Comparison of ENCODE assay signal across 8 cellular contexts in genomic region chr11:9461760-9462134, GRCh38. TPM values are rescaled to one million over a fixed set of nuclear protein-coding genes. Genes with fewer than 3 reads are reported as not detected.
A peak's percentile ranks its signal among the peaks of the same experiment; 100 is the strongest.
DNase-seq lines count a peak whose midpoint lies in the region; ATAC-seq and TF ChIP-seq lines count a peak whose summit lies in the region.

No MANE protein-coding gene starts in this region.

- H3K4me1 ChIP-seq in DOHH2 (ENCODE audit: control insufficient read depth, low read length) (peaks cover 22% of the 10 kb centered on the region), Karpas-422 (ENCODE audit: low read length) (peaks cover 27% of the 10 kb centered on the region), ascending aorta (peaks cover 5 to 21% of the 10 kb centered on the region in 2 donors), stomach (peaks cover 13 to 33% (median 25%) of the 10 kb centered on the region in 4 donors)

- WGBS in stomach, 5 donors, result 0 to 1% (median 0%) methylated on average over 10 of the region's 10 CpGs

- peaks cover 22% of the 10 kb centered on the region for H3K36me3 ChIP-seq in DOHH2 (ENCODE audit: control insufficient read depth, low read length)
- H3K36me3 ChIP-seq in Karpas-422 (ENCODE audit: insufficient read depth, low read length), result no peaks in the 10 kb centered on the region
- no peaks in the 10 kb centered on the region for H3K36me3 ChIP-seq in ascending aorta
- peaks cover 0 to 4% (median 0%) of the 10 kb centered on the region in 4 donors for H3K36me3 ChIP-seq in stomach

- peak overlapping the region; percentile 83 for H3K9ac ChIP-seq in Karpas-422 (ENCODE audit: low read length)

- H3K4me3 ChIP-seq in DOHH2 (ENCODE audit: low read length), result peak overlapping the region; percentile 80
- peak overlapping the region; percentile 65 for H3K4me3 ChIP-seq in Karpas-422 (ENCODE audit: low read length)
- peak overlapping the region; percentile 81 to 89 for H3K4me3 ChIP-seq in ascending aorta
- peak overlapping the region; percentile 53 to 93 (median 65) for H3K4me3 ChIP-seq in stomach

- H3K27ac ChIP-seq in DOHH2 (ENCODE audit: low read depth, low read length) (peak overlapping the region; percentile 98), Karpas-422 (ENCODE audit: low read length) (peak overlapping the region; percentile 92), ascending aorta (peak overlapping the region; percentile 96 to 99), stomach (peak overlapping the region in 4 of 5 donors; percentile 99 to 100 (median 100))

- H3K9me2 ChIP-seq in DOHH2 (replicated peaks; ENCODE audit: control insufficient read depth, low read length) (no peaks in the 10 kb centered on the region), Karpas-422 (replicated peaks; ENCODE audit: insufficient read depth, low read length) (no peaks in the 10 kb centered on the region)

- TF ChIP-seq POLR2A in stomach (IDR thresholded peaks at IDR 0.05), result no peak

- intact Hi-C loops in ascending aorta (cut with DNase I), result loop anchor here (2.0 to 5.0 kb wide), 4 partner anchors 77 to 194 kb away; partner anchors contain the start of genes DENND5A, IPO7 and WEE1
- intact Hi-C loops in stomach (cut with DNase I; ENCODE audit: low total_unique reads), result no loop called here

- TF ChIP-seq CTCF in DOHH2 (IDR thresholded peaks at IDR 0.05; ENCODE audit: low read depth, low read length, poor library complexity, severe bottlenecking) (no peak), ascending aorta (IDR thresholded peaks at IDR 0.05) (no peak), stomach (IDR thresholded peaks at IDR 0.05) (no peak)

- H3K27me3 ChIP-seq in DOHH2 (ENCODE audit: control insufficient read depth, low read length), result no peaks in the 10 kb centered on the region
- H3K27me3 ChIP-seq in Karpas-422 (ENCODE audit: low read length), result no peaks in the 10 kb centered on the region
- no peaks in the 10 kb centered on the region for H3K27me3 ChIP-seq in ascending aorta
- no peaks in the 10 kb centered on the region for H3K27me3 ChIP-seq in stomach

- DNase-seq in Karpas-422 (peak; percentile 75), ascending aorta (ENCODE audit: low spot score in 2 of 2) (no peak), iris pigment epithelial cell (ENCODE audit: low read depth) (peak; percentile 23), stomach (no peak), SW 1271 (lab: John Stamatoyannopoulos, UW) (no peak)

- TF ChIP-seq EP300 in stomach (IDR thresholded peaks at IDR 0.05), result no peak

- peaks cover 19% of the 10 kb centered on the region for H3F3A ChIP-seq in DOHH2 (ENCODE audit: control insufficient read depth, insufficient read depth)

- H3K79me2 ChIP-seq in DOHH2 (ENCODE audit: control insufficient read depth, low read length) (peaks cover 74% of the 10 kb centered on the region), Karpas-422 (ENCODE audit: low read length) (peaks cover 56% of the 10 kb centered on the region)

- H3K9me3 ChIP-seq in DOHH2 (ENCODE audit: control insufficient read depth, insufficient read depth, low read length), result no peaks in the 10 kb centered on the region
- H3K9me3 ChIP-seq in Karpas-422 (ENCODE audit: low read length), result no peaks in the 10 kb centered on the region
- no peaks in the 10 kb centered on the region for H3K9me3 ChIP-seq in ascending aorta
- H3K9me3 ChIP-seq in stomach, result no peaks in the 10 kb centered on the region

- no peak overlapping the region for H2AFZ ChIP-seq in Karpas-422 (ENCODE audit: low read length)

- H4K20me1 ChIP-seq in DOHH2 (ENCODE audit: control insufficient read depth, insufficient read depth, low read depth, low read length) (0 out of 2 replicates have a peak, but pooled peaks cover 2% of the 10 kb centered on the region), Karpas-422 (ENCODE audit: insufficient read depth, low read depth, low read length) (no peaks in the 10 kb centered on the region)

- ATAC-seq in HG02981 (IDR thresholded peaks at IDR 0.05; ENCODE audit: unreplicated experiment), result no peak
- no peak for ATAC-seq in GM19467 (IDR thresholded peaks at IDR 0.05; ENCODE audit: unreplicated experiment)

- H3K4me2 ChIP-seq in DOHH2 (ENCODE audit: low read length), result peak overlapping the region; percentile 73
- peak overlapping the region; percentile 87 for H3K4me2 ChIP-seq in Karpas-422 (ENCODE audit: low read depth, low read length, poor library complexity, severe bottlenecking)

RNA-seq across cellular contexts. Expression of gene ZNF143, which starts 0.9 kb away (rescaled TPM):
- 36.7 and 41.8 TPM in 2 replicates for total RNA-seq in Karpas-422 (2014; rRNA removed; shearing (Covaris generic); ENCODE audit: low replicate concordance)
- 2.7 TPM for total RNA-seq in ascending aorta
- total RNA-seq in stomach, result 100 to 1,000 TPM in 1 of 5 donors, 10 to 100 TPM in 3, 1 to 10 TPM in 1; 4.1 to 110 (median 22.8) TPM
- 10 to 100 TPM; 10.1 to 17.6 (median 13.2) TPM for polyA plus RNA-seq in stomach

Comparison
In these comparisons a context has a peak if more than half of its experiments do, and no peak if none do; other contexts are left out.
1. DNase-seq: peak in Karpas-422 (single experiment) and iris pigment epithelial cell (single experiment); none in ascending aorta (0 of 2), stomach (single experiment) and SW 1271 (0 of 2).
2. Peak in every context shown above with its lines, with median percentiles within 50 percentile points of each other: H3K27ac ChIP-seq and H3K4me3 ChIP-seq.